Comparison of ENCODE assay signal across 1 cellular context in genomic region chr5:180170111-180170809, GRCh38.
TF ChIP-seq lines count a peak whose summit lies in the region.

No MANE protein-coding gene starts in this region.

TF ChIP-seq in WTC11, 78 proteins besides CTCF, POLR2A, EP300 and RAD21:
- no peak for TF ChIP-seq FOXP1 (CRISPR knock-in tag; IDR thresholded peaks at IDR 0.05; ENCODE audit: borderline replicate concordance)
- no peak for TF ChIP-seq TCF7 (CRISPR knock-in tag; IDR thresholded peaks at IDR 0.05; ENCODE audit: low read depth)
- TF ChIP-seq ESRRA (CRISPR knock-in tag; IDR thresholded peaks at IDR 0.05; ENCODE audit: borderline replicate concordance): no peak
- no peak for TF ChIP-seq E2F4 (CRISPR knock-in tag; IDR thresholded peaks at IDR 0.05; ENCODE audit: borderline replicate concordance, low read depth)
- TF ChIP-seq RORB (CRISPR knock-in tag; IDR thresholded peaks at IDR 0.05): no peak
- TF ChIP-seq CREB1 (CRISPR knock-in tag; IDR thresholded peaks at IDR 0.05): no peak
- no peak for TF ChIP-seq FOXK1 (CRISPR knock-in tag; IDR thresholded peaks at IDR 0.05)
- TF ChIP-seq SOX15 (CRISPR knock-in tag; IDR thresholded peaks at IDR 0.05): no peak
- no peak for TF ChIP-seq SMAD3 (CRISPR knock-in tag; IDR thresholded peaks at IDR 0.05; ENCODE audit: borderline replicate concordance)
